In the genomic region with DNA sequence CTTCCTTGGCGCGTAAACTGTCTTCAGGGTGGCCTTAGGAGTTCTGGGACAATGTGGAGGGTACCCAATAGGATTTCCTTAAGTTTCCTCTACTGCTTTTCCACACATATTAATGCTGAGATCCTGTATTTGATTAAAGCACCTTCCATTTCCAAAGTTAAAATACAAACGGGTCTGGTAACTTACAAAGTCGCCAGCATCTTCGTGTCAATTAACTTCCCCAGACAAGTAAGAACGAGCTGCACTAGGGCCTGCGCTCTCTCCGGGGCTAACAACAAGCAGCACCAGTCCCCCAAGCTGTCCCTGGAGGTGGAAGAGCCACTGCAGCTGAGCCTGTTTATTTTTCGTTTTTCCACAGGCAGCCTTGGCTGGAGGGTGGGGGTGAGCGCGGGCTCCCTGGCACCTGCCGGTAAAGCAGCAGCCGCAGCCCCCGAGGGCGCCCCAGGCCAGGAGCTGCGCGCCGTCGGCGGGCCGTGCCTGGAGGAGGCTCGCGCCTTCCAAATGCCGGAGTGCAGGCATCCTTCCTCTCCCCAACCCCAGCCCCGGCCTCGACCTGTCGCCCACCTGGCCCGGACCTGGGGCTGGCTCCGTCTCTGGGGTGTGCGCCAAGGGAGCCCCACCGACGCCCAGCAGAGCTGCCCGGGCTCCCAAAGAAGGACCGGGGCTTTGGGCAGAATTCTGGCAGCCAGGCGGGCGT, we compare ENCODE assay signal across 8 cellular contexts.
DNase-seq lines count a peak whose midpoint lies in the region; ATAC-seq lines count a peak whose summit lies in the region.

No MANE protein-coding gene starts in this region.

- no peaks in the 10 kb centered on the region for H3K9me3 Mint-ChIP-seq in CD8-positive, alpha-beta memory T cell

- POLR2A ChIA-PET in CD8-positive, alpha-beta memory T cell (lab: Charles Lee), result no interaction called here

- peaks cover 33% of the 10 kb centered on the region for H3K27me3 ChIP-seq in CD8-positive, alpha-beta memory T cell (ENCODE audit: insufficient read depth, low read length, poor library complexity, severe bottlenecking)
- peaks cover 30 to 45% of the 10 kb centered on the region in 2 donors for H3K27me3 ChIP-seq in mucosa of rectum (ENCODE audit: control insufficient read depth in 2 of 2, insufficient read depth in 2 of 2, low read length in 2 of 2)

- peak overlapping the region in 1 of 8 donors; percentile 6 for H3K27ac Mint-ChIP-seq in CD8-positive, alpha-beta memory T cell

- no peaks in the 10 kb centered on the region for H3K36me3 Mint-ChIP-seq in CD8-positive, alpha-beta memory T cell

- peaks cover 17 to 24% (median 19%) of the 10 kb centered on the region in 3 donors for H3K4me1 Mint-ChIP-seq in CD8-positive, alpha-beta memory T cell

- peak overlapping the region in 6 of 7 donors; percentile 44 to 73 (median 64) for H3K4me3 Mint-ChIP-seq in CD8-positive, alpha-beta memory T cell

- H3K4me3 ChIP-seq in CD8-positive, alpha-beta memory T cell (ENCODE audit: low read length), result no peak overlapping the region
- H3K4me3 ChIP-seq in mucosa of rectum (ENCODE audit: low read length in 2 of 2), result peak overlapping the region; percentile 33 to 46

- CTCF ChIA-PET in CD8-positive, alpha-beta memory T cell (lab: Charles Lee), result no interaction called here

- H3K36me3 ChIP-seq in CD8-positive, alpha-beta memory T cell (ENCODE audit: insufficient read depth, low read length), result no peaks in the 10 kb centered on the region
- no peaks in the 10 kb centered on the region for H3K36me3 ChIP-seq in mucosa of rectum (ENCODE audit: control insufficient read depth in 2 of 2, insufficient read depth in 2 of 2, low read length in 2 of 2)

- no peak overlapping the region for H3K27ac ChIP-seq in CD8-positive, alpha-beta memory T cell (ENCODE audit: low read depth, low read length)
- no peak overlapping the region for H3K27ac ChIP-seq in mucosa of rectum (ENCODE audit: low read depth in 2 of 2, low read length in 2 of 2)

- ATAC-seq in GM19035 (IDR thresholded peaks at IDR 0.05; ENCODE audit: unreplicated experiment) (peak; percentile 20), HG03135 (IDR thresholded peaks at IDR 0.05; ENCODE audit: unreplicated experiment) (peak; percentile 29)

- no peaks in the 10 kb centered on the region for H3K9me3 ChIP-seq in CD8-positive, alpha-beta memory T cell (ENCODE audit: low read length)
- no peaks in the 10 kb centered on the region for H3K9me3 ChIP-seq in mucosa of rectum (ENCODE audit: control insufficient read depth in 2 of 2, low read length in 2 of 2)

- no peak overlapping the region for H3K9ac ChIP-seq in mucosa of rectum (ENCODE audit: low read depth in 1 of 2, low read length in 2 of 2)

- peaks cover 50 to 78% of the 10 kb centered on the region in 2 donors for H3K27me3 Mint-ChIP-seq in CD8-positive, alpha-beta memory T cell

- no peaks in the 10 kb centered on the region for H3K4me1 ChIP-seq in CD8-positive, alpha-beta memory T cell (ENCODE audit: insufficient read depth, low read length)
- peaks cover 2 to 4% of the 10 kb centered on the region in 2 donors for H3K4me1 ChIP-seq in mucosa of rectum (ENCODE audit: control insufficient read depth in 2 of 2, insufficient read depth in 2 of 2, low read length in 2 of 2)

- no peak for DNase-seq in CD8-positive, alpha-beta memory T cell
- DNase-seq in astrocyte of the hippocampus (ENCODE audit: low read depth, low spot score) (peak; percentile 14), activated gamma-delta T cell (lab: John Stamatoyannopoulos, UW) (no peak), NCI-H345 treated with DMSO at 0.1 percent for 48 hours (lab: John Stamatoyannopoulos, UW; ENCODE audit: unreplicated experiment) (no peak), amniotic stem cell (lab: John Stamatoyannopoulos, UW) (no peak)
